In genomic region chr3:180986366-180986765, GRCh38 we compare ENCODE assay signal across 6 cellular contexts. TPM values are rescaled to one million over a fixed set of nuclear protein-coding genes. Genes with fewer than 3 reads are reported as not detected.
DNase-seq lines count a peak whose midpoint lies in the region; ATAC-seq and TF ChIP-seq lines count a peak whose summit lies in the region.
"Not testable (repeated sequence)": the region's sequence is repeated elsewhere in the genome, so short reads cannot be mapped to it uniquely, and the experiment has no call there.

No MANE protein-coding gene starts in this region.

- TF ChIP-seq CTCF in progenitor cell of endocrine pancreas (IDR thresholded peaks at IDR 0.05; ENCODE audit: unreplicated experiment): not testable (repeated sequence)

- not testable (repeated sequence) for H3K9me3 ChIP-seq in T-helper 17 cell (ENCODE audit: control insufficient read depth, low read length, poor library complexity, severe bottlenecking)

- H3K27ac Mint-ChIP-seq in T-helper 17 cell (peak overlapping the region; percentile 96), memory B cell (peak overlapping the region; percentile 41), progenitor cell of endocrine pancreas (peak overlapping the region; percentile 20)
- H3K27ac Mint-ChIP-seq in activated naive CD4-positive, alpha-beta T cell treated with anti-CD3 and anti-CD28 coated beads for 36 hours: peak overlapping the region; percentile 46

- not testable (repeated sequence) for H3K4me3 Mint-ChIP-seq in T-helper 17 cell; activated naive CD4-positive, alpha-beta T cell treated with anti-CD3 and anti-CD28 coated beads for 36 hours; memory B cell; progenitor cell of endocrine pancreas (ENCODE audit: low read depth)

- DNase-seq in LHCN-M2 (ENCODE audit: low read depth) (peak; percentile 29), amniotic epithelial cell (ENCODE audit: low read depth) (peak; percentile 68)
- not testable (repeated sequence) for DNase-seq in T-helper 17 cell; activated naive CD4-positive, alpha-beta T cell treated with anti-CD3 and anti-CD28 coated beads for 36 hours; memory B cell (ENCODE audit: low spot score in 2 of 2); progenitor cell of endocrine pancreas (ENCODE audit: low spot score, unreplicated experiment)

- not testable (repeated sequence) for H3K9me3 Mint-ChIP-seq in activated naive CD4-positive, alpha-beta T cell treated with anti-CD3 and anti-CD28 coated beads for 36 hours; memory B cell; progenitor cell of endocrine pancreas (ENCODE audit: low read depth)

- CTCF ChIA-PET in activated naive CD4-positive, alpha-beta T cell treated with anti-CD3 and anti-CD28 coated beads for 36 hours (lab: Charles Lee): not testable (repeated sequence)

- not testable (repeated sequence) for ATAC-seq in T-helper 17 cell; memory B cell (ENCODE audit: low read depth)

- intact Hi-C loops in activated naive CD4-positive, alpha-beta T cell treated with anti-CD3 and anti-CD28 coated beads for 36 hours (cut with micrococcal nuclease): loop anchor here (5.0 to 10.0 kb wide), 2 partner anchors 384 to 1382 kb away; partner anchors contain the start of genes MRPL47, NDUFB5 and TTC14

- peaks cover 22% of the 10 kb centered on the region for H3K4me1 Mint-ChIP-seq in T-helper 17 cell
- H3K4me1 Mint-ChIP-seq in activated naive CD4-positive, alpha-beta T cell treated with anti-CD3 and anti-CD28 coated beads for 36 hours (ENCODE audit: low read depth): peaks cover 28% of the 10 kb centered on the region
- H3K4me1 Mint-ChIP-seq in memory B cell: not testable (repeated sequence)
- H3K4me1 Mint-ChIP-seq in progenitor cell of endocrine pancreas (ENCODE audit: low read depth): peaks cover 11% of the 10 kb centered on the region

- not testable (repeated sequence) for H3K27me3 Mint-ChIP-seq in T-helper 17 cell; activated naive CD4-positive, alpha-beta T cell treated with anti-CD3 and anti-CD28 coated beads for 36 hours (ENCODE audit: low read depth); memory B cell; progenitor cell of endocrine pancreas

- not testable (repeated sequence) for H3K36me3 Mint-ChIP-seq in T-helper 17 cell (ENCODE audit: low read depth); memory B cell
- peaks cover 24% of the 10 kb centered on the region for H3K36me3 Mint-ChIP-seq in activated naive CD4-positive, alpha-beta T cell treated with anti-CD3 and anti-CD28 coated beads for 36 hours (ENCODE audit: low read depth)
- peaks cover 12% of the 10 kb centered on the region for H3K36me3 Mint-ChIP-seq in progenitor cell of endocrine pancreas (ENCODE audit: insufficient read depth)

RNA-seq across cellular contexts. Expression of gene DNAJC19, which starts 3.2 kb away (rescaled TPM):
- total RNA-seq in LHCN-M2 (2014; rRNA removed): 24.2 and 25.3 TPM in 2 replicates
- 41.8 TPM for polyA plus RNA-seq in LHCN-M2 (2012)
- total RNA-seq in T-helper 17 cell: 10 to 100 TPM; 23.0 to 29.0 TPM
- 10 to 100 TPM; 72.2 to 73.8 TPM for total RNA-seq in activated naive CD4-positive, alpha-beta T cell treated with anti-CD3 and anti-CD28 coated beads for 36 hours
- total RNA-seq in progenitor cell of endocrine pancreas: 55.2 and 56.6 TPM in 2 replicates

Comparison
In these comparisons a context has a peak if more than half of its experiments do, and no peak if none do; other contexts are left out.
1. H3K27ac Mint-ChIP-seq: peak in every context shown above with its lines; median percentile 96 in T-helper 17 cell; 46 in activated naive CD4-positive, alpha-beta T cell treated with anti-CD3 and anti-CD28 coated beads for 36 hours; 41 in memory B cell; 20 in progenitor cell of endocrine pancreas.